In the genomic region with DNA sequence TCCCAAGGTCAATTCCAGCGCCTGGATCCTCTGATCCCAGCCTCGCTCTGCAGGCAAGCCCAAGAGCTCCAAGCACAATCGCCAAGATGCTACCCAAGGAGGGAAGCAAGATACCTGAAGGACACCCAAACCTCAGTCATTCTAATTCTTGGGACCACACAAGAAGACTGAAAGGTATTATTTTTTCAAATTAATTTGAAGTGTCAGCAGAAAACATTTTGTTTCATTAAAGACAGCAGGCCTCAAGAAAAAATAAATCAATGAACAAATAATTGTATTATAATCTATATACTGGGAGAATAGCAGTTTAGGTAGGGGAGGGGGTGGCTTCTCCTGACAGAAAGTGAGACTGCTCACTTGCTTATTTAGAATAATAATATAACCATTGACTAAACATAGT, we compare ENCODE assay signal across 29 cellular contexts.
"Had no signal": no experiment of that assay in that cellular context is flagged by ENCODE, and none has a peak within 500 bp of the region (broad histone marks: within the 10 kb centered on the region; RNA-seq: fewer than 3 reads in every experiment).

No MANE protein-coding gene starts in this region.

- FAIRE-seq: urothelium cell line had no signal

- H3K36me3 ChIP-seq: thoracic aorta, thyroid gland, tibial artery, transverse colon, upper lobe of left lung, upper lobe of right lung, uterus, vagina had no signal

- H3K27ac ChIP-seq: stomach, suprapubic skin, testis, thoracic aorta, thyroid gland, tibial artery, tibial nerve, transverse colon, upper lobe of left lung, upper lobe of right lung, uterus, vagina had no signal

- H3K4me3 ChIP-seq: stomach, suprapubic skin, testis, thoracic aorta, thyroid gland, tibial artery, tibial nerve, transverse colon, upper lobe of left lung, upper lobe of right lung, uterus, vagina had no signal

- DNase-seq: stimulated activated CD4-positive, alpha-beta T cell treated with anti-CD3 and anti-CD28 coated beads, Interleukin-2, amount 100 ng/mL, for 48 hours; stimulated activated CD4-positive, alpha-beta T cell treated with anti-CD3 and anti-CD28 coated beads, Interleukin-4, amount 100 ng/mL, for 1 hour; stimulated activated CD4-positive, alpha-beta T cell treated with anti-CD3 and anti-CD28 coated beads, Interleukin-4, amount 100 ng/mL, for 24 hours; stimulated activated CD4-positive, alpha-beta T cell treated with anti-CD3 and anti-CD28 coated beads, Interleukin-4, amount 100 ng/mL, for 4 hours; stimulated activated CD8-positive, alpha-beta memory T cell treated with anti-CD3 and anti-CD28 coated beads, Interleukin-4, amount 100 ng/mL, for 48 hours; stimulated activated naive B cell treated with anti-CD40 and anti-IgM and Interleukin-4, amounts not matched to agents 10 μg/mL and 1 μg/mL and 100 μg/mL, for 72 hours; stimulated activated naive CD4-positive, alpha-beta T cell; stimulated activated naive CD4-positive, alpha-beta T cell treated with Interleukin-2 at 50 U/mL for 16 hours; stimulated activated naive CD8-positive, alpha-beta T cell treated with anti-CD3 and anti-CD28 coated beads, Interleukin-15, amount 100 ng/mL, for 72 hours; stimulated activated naive CD8-positive, alpha-beta T cell treated with anti-CD3 and anti-CD28 coated beads, Interleukin-15, Interleukin-2, amounts not matched to agents 100 U/mL and 50 U/mL, for 24 hours; stomach; substantia nigra; testis; thyroid gland; tibial artery; transverse colon; trophoblast cell; upper lobe of left lung; upper lobe of right lung; uterus had no signal

- H3K9me3 ChIP-seq: suprapubic skin, testis, thoracic aorta, thyroid gland, tibial artery, tibial nerve, transverse colon, upper lobe of left lung, upper lobe of right lung, uterus, vagina had no signal

- H3K4me1 ChIP-seq: stomach, suprapubic skin, testis, thyroid gland, tibial artery, tibial nerve, transverse colon, upper lobe of left lung, upper lobe of right lung, uterus, vagina had no signal

- H3K27me3 Mint-ChIP-seq: stimulated activated memory B cell treated with anti-CD40 and anti-IgM and Interleukin-4, amounts not matched to agents 10 μg/mL and 1 μg/mL and 100 μg/mL, for 72 hours; stimulated activated naive B cell treated with anti-CD40 and anti-IgM and Interleukin-4, amounts not matched to agents 10 μg/mL and 1 μg/mL and 100 μg/mL, for 72 hours; stimulated activated naive CD8-positive, alpha-beta T cell treated with anti-CD3 and anti-CD28 coated beads, Interleukin-15, amount 100 ng/mL, for 72 hours; stimulated activated naive CD8-positive, alpha-beta T cell treated with anti-CD3 and anti-CD28 coated beads, Interleukin-15, Interleukin-2, amounts not matched to agents 100 ng/mL and 50 ng/mL, for 24 hours; type B pancreatic cell had no signal

- H3K36me3 Mint-ChIP-seq: stimulated activated effector memory CD8-positive, alpha-beta T cell treated with anti-CD3 and anti-CD28 coated beads, Interleukin-12 subunit alpha, Interleukin-12 subunit beta, amount 100 ng/mL, for 72 hours had no signal

- H3K4me1 Mint-ChIP-seq: stimulated activated effector memory CD8-positive, alpha-beta T cell treated with anti-CD3 and anti-CD28 coated beads, Interleukin-12 subunit alpha, Interleukin-12 subunit beta, amount 100 ng/mL, for 72 hours; stimulated activated memory B cell treated with anti-CD40 and anti-IgM and Interleukin-4, amounts not matched to agents 10 μg/mL and 1 μg/mL and 100 μg/mL, for 72 hours; stimulated activated naive B cell treated with anti-CD40 and anti-IgM and Interleukin-4, amounts not matched to agents 10 μg/mL and 1 μg/mL and 100 μg/mL, for 72 hours; stimulated activated naive CD8-positive, alpha-beta T cell treated with anti-CD3 and anti-CD28 coated beads, Interleukin-15, amount 100 ng/mL, for 72 hours had no signal

- ATAC-seq: stimulated activated effector memory CD8-positive, alpha-beta T cell treated with anti-CD3 and anti-CD28 coated beads, Interleukin-12 subunit alpha, Interleukin-12 subunit beta, amount 100 ng/mL, for 72 hours; stimulated activated memory B cell treated with anti-CD40 and anti-IgM and Interleukin-4, amounts not matched to agents 10 μg/mL and 1 μg/mL and 100 μg/mL, for 72 hours; stimulated activated naive B cell treated with anti-CD40 and anti-IgM and Interleukin-4, amounts not matched to agents 10 μg/mL and 1 μg/mL and 100 μg/mL, for 72 hours; stimulated activated naive CD8-positive, alpha-beta T cell treated with anti-CD3 and anti-CD28 coated beads, Interleukin-15, amount 100 ng/mL, for 72 hours; stimulated activated naive CD8-positive, alpha-beta T cell treated with anti-CD3 and anti-CD28 coated beads, Interleukin-15, Interleukin-2, amounts not matched to agents 100 U/mL and 50 U/mL, for 24 hours; upper lobe of right lung had no signal

- H3K27ac Mint-ChIP-seq: stimulated activated effector memory CD8-positive, alpha-beta T cell treated with anti-CD3 and anti-CD28 coated beads, Interleukin-12 subunit alpha, Interleukin-12 subunit beta, amount 100 ng/mL, for 72 hours; stimulated activated memory B cell treated with anti-CD40 and anti-IgM and Interleukin-4, amounts not matched to agents 10 μg/mL and 1 μg/mL and 100 μg/mL, for 72 hours; stimulated activated naive B cell treated with anti-CD40 and anti-IgM and Interleukin-4, amounts not matched to agents 10 μg/mL and 1 μg/mL and 100 μg/mL, for 72 hours; stimulated activated naive CD8-positive, alpha-beta T cell treated with anti-CD3 and anti-CD28 coated beads, Interleukin-15, amount 100 ng/mL, for 72 hours; stimulated activated naive CD8-positive, alpha-beta T cell treated with anti-CD3 and anti-CD28 coated beads, Interleukin-15, Interleukin-2, amounts not matched to agents 100 ng/mL and 50 ng/mL, for 24 hours; type B pancreatic cell had no signal

- H3K27me3 ChIP-seq: stomach, suprapubic skin, testis, thyroid gland, tibial artery, tibial nerve, transverse colon, upper lobe of left lung, upper lobe of right lung, uterus, vagina had no signal

- H3K9me3 Mint-ChIP-seq: stimulated activated effector memory CD8-positive, alpha-beta T cell treated with anti-CD3 and anti-CD28 coated beads, Interleukin-12 subunit alpha, Interleukin-12 subunit beta, amount 100 ng/mL, for 72 hours; stimulated activated memory B cell treated with anti-CD40 and anti-IgM and Interleukin-4, amounts not matched to agents 10 μg/mL and 1 μg/mL and 100 μg/mL, for 72 hours; stimulated activated naive B cell treated with anti-CD40 and anti-IgM and Interleukin-4, amounts not matched to agents 10 μg/mL and 1 μg/mL and 100 μg/mL, for 72 hours; stimulated activated naive CD8-positive, alpha-beta T cell treated with anti-CD3 and anti-CD28 coated beads, Interleukin-15, amount 100 ng/mL, for 72 hours; stimulated activated naive CD8-positive, alpha-beta T cell treated with anti-CD3 and anti-CD28 coated beads, Interleukin-15, Interleukin-2, amounts not matched to agents 100 ng/mL and 50 ng/mL, for 24 hours; type B pancreatic cell had no signal

- H3K4me3 Mint-ChIP-seq: stimulated activated effector memory CD8-positive, alpha-beta T cell treated with anti-CD3 and anti-CD28 coated beads, Interleukin-12 subunit alpha, Interleukin-12 subunit beta, amount 100 ng/mL, for 72 hours; stimulated activated memory B cell treated with anti-CD40 and anti-IgM and Interleukin-4, amounts not matched to agents 10 μg/mL and 1 μg/mL and 100 μg/mL, for 72 hours; stimulated activated naive B cell treated with anti-CD40 and anti-IgM and Interleukin-4, amounts not matched to agents 10 μg/mL and 1 μg/mL and 100 μg/mL, for 72 hours; stimulated activated naive CD8-positive, alpha-beta T cell treated with anti-CD3 and anti-CD28 coated beads, Interleukin-15, amount 100 ng/mL, for 72 hours; stimulated activated naive CD8-positive, alpha-beta T cell treated with anti-CD3 and anti-CD28 coated beads, Interleukin-15, Interleukin-2, amounts not matched to agents 100 ng/mL and 50 ng/mL, for 24 hours; type B pancreatic cell had no signal
